Comparison of ENCODE assay signal across 17 cellular contexts in genomic region chr19:10888421-10888866, GRCh38. TPM values are rescaled to one million over a fixed set of nuclear protein-coding genes. Genes with fewer than 3 reads are reported as not detected.
DNase-seq lines count a peak whose midpoint lies in the region; ATAC-seq and TF ChIP-seq lines count a peak whose summit lies in the region.
"Had no signal": no experiment of that assay in that cellular context is flagged by ENCODE, and none has a peak within 500 bp of the region (broad histone marks: within the 10 kb centered on the region; RNA-seq: fewer than 3 reads in every experiment).

No MANE protein-coding gene starts in this region.

- no peak overlapping the region for H2BK5ac ChIP-seq in mesendoderm (ENCODE audit: low read length)

- H3K27ac ChIP-seq in cardiac muscle cell (peak overlapping the region; percentile 83), right atrium auricular region (no peak overlapping the region), OCI-LY1 (ENCODE audit: low read depth, low read length, poor library complexity, severe bottlenecking) (peak overlapping the region; percentile 87), mesendoderm (ENCODE audit: low read depth, low read length) (peak overlapping the region; percentile 3), vagina (peak overlapping the region; percentile 17)
- H3K27ac ChIP-seq: right lobe of liver, upper lobe of left lung had no signal

- ATAC-seq in GM19395 (IDR thresholded peaks at IDR 0.05; ENCODE audit: unreplicated experiment), result no peak
- ATAC-seq: activated CD8-positive, alpha-beta T cell treated with anti-CD3 and anti-CD28 coated beads for 36 hours; right lobe of liver had no signal

- H3K4me2 ChIP-seq in OCI-LY1 (ENCODE audit: low read length) (peak overlapping the region; percentile 38), mesendoderm (ENCODE audit: low read length) (no peak overlapping the region)

- no peak overlapping the region for H2AFZ ChIP-seq in OCI-LY1 (ENCODE audit: low read length)

- no peak for TF ChIP-seq POLR2A in vagina (IDR thresholded peaks at IDR 0.05)

- TF ChIP-seq CTCF in cardiac muscle cell (IDR thresholded peaks at IDR 0.05; ENCODE audit: low read depth, low read length) (no peak), right atrium auricular region (IDR thresholded peaks at IDR 0.05) (no peak), OCI-LY1 (IDR thresholded peaks at IDR 0.05; ENCODE audit: low read length) (no peak), vagina (IDR thresholded peaks at IDR 0.05) (no peak)

- H3K9me2 ChIP-seq in OCI-LY1 (ENCODE audit: low read depth, low read length), result no peaks in the 10 kb centered on the region

- WGBS in mesendoderm (ENCODE audit: extremely low coverage, insufficient coverage, low lambda C conversion rate), result no CpG with 5 or more reads among the region's 13 CpGs

- no peak overlapping the region for H2AK5ac ChIP-seq in mesendoderm (ENCODE audit: low read length)

- H2BK120ac ChIP-seq in mesendoderm (ENCODE audit: low read depth, low read length), result no peak overlapping the region

- peak overlapping the region; percentile 97 for H3K23ac ChIP-seq in mesendoderm (ENCODE audit: low read length)

- H2BK15ac ChIP-seq in mesendoderm (replicated peaks; ENCODE audit: low read depth), result no peak overlapping the region

- peaks cover 40% of the 10 kb centered on the region for H3K4me1 ChIP-seq in cardiac muscle cell (ENCODE audit: low read depth)
- peaks cover 0 to 54% of the 10 kb centered on the region in 2 donors for H3K4me1 ChIP-seq in right atrium auricular region
- peaks cover 28% of the 10 kb centered on the region for H3K4me1 ChIP-seq in OCI-LY1 (ENCODE audit: insufficient read depth, low read length, severe bottlenecking)
- H3K4me1 ChIP-seq in mesendoderm (ENCODE audit: control insufficient read depth, low read depth, low read length), result peaks cover 15% of the 10 kb centered on the region
- H3K4me1 ChIP-seq in vagina, result peaks cover 80% of the 10 kb centered on the region
- H3K4me1 ChIP-seq: right lobe of liver had no signal

- DNase-seq in cardiac muscle cell (ENCODE audit: low read depth in 1 of 2, low spot score in 1 of 2) (peak in 1 of 2 donors; percentile 14), right atrium auricular region (ENCODE audit: low spot score) (no peak), mesendoderm (peak; percentile 76), vagina (ENCODE audit: extremely low spot score in 2 of 2) (no peak), occipital lobe (lab: John Stamatoyannopoulos, UW) (no peak), CD1c-positive myeloid dendritic cell (ENCODE audit: extremely low spot score) (no peak)
- DNase-seq: activated CD8-positive, alpha-beta T cell treated with anti-CD3 and anti-CD28 coated beads for 36 hours; activated naive CD4-positive, alpha-beta T cell treated with anti-CD3 and anti-CD28 coated beads for 36 hours; DMS53; MM.1S; OCI-M1; right lobe of liver; T-helper 2 cell; upper lobe of left lung had no signal

- no peak overlapping the region for H3K4ac ChIP-seq in mesendoderm (ENCODE audit: low read depth, low read length)

- H3K36me3 ChIP-seq in cardiac muscle cell (no peaks in the 10 kb centered on the region), right atrium auricular region (no peaks in the 10 kb centered on the region), OCI-LY1 (ENCODE audit: insufficient read depth, low read length) (no peaks in the 10 kb centered on the region), mesendoderm (ENCODE audit: control insufficient read depth, insufficient read depth, low read length) (no peaks in the 10 kb centered on the region), vagina (no peaks in the 10 kb centered on the region)
- H3K36me3 ChIP-seq: right lobe of liver, upper lobe of left lung had no signal

- H3K79me1 ChIP-seq in mesendoderm (ENCODE audit: low read length), result peaks cover 19% of the 10 kb centered on the region

- peak overlapping the region; percentile 62 for H3K56ac ChIP-seq in mesendoderm (ENCODE audit: low read length)

- H4K8ac ChIP-seq in mesendoderm (ENCODE audit: low read depth, low read length), result no peak overlapping the region

- H4K5ac ChIP-seq in mesendoderm (ENCODE audit: low read length), result no peak overlapping the region

- intact Hi-C loops in vagina (cut with DNase I), result no loop called here

- H3K4me3 ChIP-seq in cardiac muscle cell (no peak overlapping the region), right atrium auricular region (no peak overlapping the region), OCI-LY1 (ENCODE audit: low read depth, low read length, poor library complexity, severe bottlenecking) (peak overlapping the region; percentile 0), mesendoderm (ENCODE audit: low read length) (no peak overlapping the region), vagina (no peak overlapping the region)
- H3K4me3 ChIP-seq: right lobe of liver, upper lobe of left lung had no signal

- no peaks in the 10 kb centered on the region for H3K27me3 ChIP-seq in cardiac muscle cell
- no peaks in the 10 kb centered on the region for H3K27me3 ChIP-seq in right atrium auricular region
- H3K27me3 ChIP-seq in OCI-LY1 (ENCODE audit: insufficient read depth, low read length), result no peaks in the 10 kb centered on the region
- no peaks in the 10 kb centered on the region for H3K27me3 ChIP-seq in mesendoderm (ENCODE audit: insufficient read depth, low read length, poor library complexity)
- H3K27me3 ChIP-seq in vagina, result no peaks in the 10 kb centered on the region
- H3K27me3 ChIP-seq: right lobe of liver, upper lobe of left lung had no signal

- H3K79me2 ChIP-seq in OCI-LY1 (ENCODE audit: insufficient read depth, low read length) (peaks cover 20% of the 10 kb centered on the region), mesendoderm (ENCODE audit: control insufficient read depth, insufficient read depth, low read length) (peaks cover 34% of the 10 kb centered on the region)

- H4K20me1 ChIP-seq in OCI-LY1 (ENCODE audit: insufficient read depth, low read length), result no peaks in the 10 kb centered on the region

- no peaks in the 10 kb centered on the region for H3K9me3 ChIP-seq in cardiac muscle cell (ENCODE audit: low read depth)
- no peaks in the 10 kb centered on the region for H3K9me3 ChIP-seq in right atrium auricular region
- H3K9me3 ChIP-seq in OCI-LY1 (ENCODE audit: low read length), result no peaks in the 10 kb centered on the region
- H3K9me3 ChIP-seq in vagina, result no peaks in the 10 kb centered on the region
- H3K9me3 ChIP-seq: right lobe of liver, upper lobe of left lung had no signal

- peak overlapping the region; percentile 19 for H3K18ac ChIP-seq in mesendoderm (ENCODE audit: low read length)

- H3K9ac ChIP-seq in OCI-LY1 (ENCODE audit: low read length) (peak overlapping the region; percentile 58), mesendoderm (ENCODE audit: low read length) (peak overlapping the region; percentile 28)

- no peaks in the 10 kb centered on the region for H3F3A ChIP-seq in OCI-LY1 (ENCODE audit: insufficient read depth, low read length)

RNA-seq across cellular contexts. Expression of gene CARM1, which starts 17.1 kb away (rescaled TPM):
- total RNA-seq in cardiac muscle cell, result 90.7 and 92.6 TPM in 2 replicates
- polyA plus RNA-seq in cardiac muscle cell, result 46.8 and 81.2 TPM in 2 replicates
- 10 to 100 TPM; 15.3 to 19.8 TPM for total RNA-seq in right atrium auricular region
- 107 TPM for polyA plus RNA-seq in mesendoderm (2013, experiment 1 of 2)
- polyA plus RNA-seq in mesendoderm (2013, experiment 2 of 2), result 114 TPM
- total RNA-seq in vagina, result 28.2 TPM
- total RNA-seq in occipital lobe, result 22.3 TPM

RNA-seq across cellular contexts. Expression of gene YIPF2, which starts 40.0 kb away (rescaled TPM):
- total RNA-seq in cardiac muscle cell, result 67.2 and 69.9 TPM in 2 replicates
- polyA plus RNA-seq in cardiac muscle cell, result 32.9 and 38.9 TPM in 2 replicates
- 10 to 100 TPM; 23.4 to 34.3 TPM for total RNA-seq in right atrium auricular region
- polyA plus RNA-seq in mesendoderm (2013, experiment 1 of 2), result 32.3 TPM
- polyA plus RNA-seq in mesendoderm (2013, experiment 2 of 2), result 31.3 TPM
- 42.7 TPM for total RNA-seq in vagina
- 32.4 TPM for total RNA-seq in occipital lobe

RNA-seq across cellular contexts. Expression of gene TIMM29, which starts 40.2 kb away (rescaled TPM):
- total RNA-seq in cardiac muscle cell (52.2 and 54.5 TPM in 2 replicates), right atrium auricular region (10 to 100 TPM; 16.5 to 22.0 TPM), vagina (21.9 TPM), occipital lobe (29.8 TPM)
- polyA plus RNA-seq in cardiac muscle cell, result 31.3 and 41.7 TPM in 2 replicates
- polyA plus RNA-seq in mesendoderm (2013, experiment 1 of 2), result 21.2 TPM
- polyA plus RNA-seq in mesendoderm (2013, experiment 2 of 2), result 20.8 TPM

RNA-seq across cellular contexts. Expression of gene C19orf38, which starts 40.2 kb away (rescaled TPM):
- total RNA-seq in cardiac muscle cell (0.33 TPM in 1 of 2 replicates, not detected in the other), right atrium auricular region (1 to 10 TPM in 1 of 2 donors, not detected in 1; 1.5 TPM), vagina (2.5 TPM), occipital lobe (0.94 TPM)
- 0.64 and 1.1 TPM in 2 replicates for polyA plus RNA-seq in cardiac muscle cell
- not detected for polyA plus RNA-seq in mesendoderm (2013, experiment 1 of 2)
- polyA plus RNA-seq in mesendoderm (2013, experiment 2 of 2), result 0.03 TPM
- total RNA-seq: epithelial cell of proximal tubule had no signal

RNA-seq across cellular contexts. Expression of gene TMED1, which starts 52.4 kb away (rescaled TPM):
- total RNA-seq in cardiac muscle cell, result 77.5 and 83.1 TPM in 2 replicates
- polyA plus RNA-seq in cardiac muscle cell, result 131 and 137 TPM in 2 replicates
- total RNA-seq in right atrium auricular region, result 10 to 100 TPM; 39.3 to 50.9 TPM
- 20.4 TPM for polyA plus RNA-seq in mesendoderm (2013, experiment 1 of 2)
- 20.1 TPM for polyA plus RNA-seq in mesendoderm (2013, experiment 2 of 2)
- total RNA-seq in vagina, result 20.4 TPM
- 11.5 TPM for total RNA-seq in occipital lobe

Comparison
In these comparisons a context has a peak if more than half of its experiments do, and no peak if none do; other contexts are left out.
1. H3K27ac ChIP-seq: peak in cardiac muscle cell (single experiment), OCI-LY1 (single experiment), mesendoderm (single experiment) and vagina (single experiment); none in right atrium auricular region (0 of 2).